ENCODE assay signal across 17 cellular contexts in the genomic region with DNA sequence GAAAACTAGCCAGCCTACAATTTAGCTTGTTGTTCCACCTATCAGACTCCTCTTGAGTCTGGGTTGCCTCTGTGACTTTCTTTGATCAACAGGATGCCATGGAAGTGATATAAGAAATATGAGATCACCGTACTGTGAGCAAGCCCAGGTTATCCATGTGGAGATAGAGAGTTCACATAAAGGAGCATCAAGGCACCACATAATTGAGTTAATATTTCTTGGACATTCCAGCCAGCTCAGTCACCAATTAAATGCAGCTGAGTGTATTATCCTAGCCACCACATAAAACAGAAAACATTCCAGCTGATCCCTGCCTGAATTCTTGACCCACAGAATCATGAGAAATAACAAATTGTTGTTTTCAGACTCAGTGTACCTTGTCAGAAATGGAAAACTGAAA.
DNase-seq lines count a peak whose midpoint lies in the region; ATAC-seq and TF ChIP-seq lines count a peak whose summit lies in the region.
"Had no signal": no experiment of that assay in that cellular context is flagged by ENCODE, and none has a peak within 500 bp of the region (broad histone marks: within the 10 kb centered on the region; RNA-seq: fewer than 3 reads in every experiment).

No MANE protein-coding gene starts in this region.

- H3K27ac ChIP-seq in MM.1S (ENCODE audit: low read length) = no peak overlapping the region
- H3K27ac ChIP-seq: heart right ventricle, upper lobe of right lung, VCaP had no signal

- H3K4me3 ChIP-seq in AG10803 (ENCODE audit: low read length) (no peak overlapping the region), astrocyte of the spinal cord (ENCODE audit: low read depth, low read length) (no peak overlapping the region), MM.1S (ENCODE audit: low read length) (no peak overlapping the region)
- H3K4me3 ChIP-seq: heart right ventricle, upper lobe of right lung had no signal

- no peaks in the 10 kb centered on the region for H3K9me3 ChIP-seq in MM.1S (replicated peaks; ENCODE audit: insufficient read depth, low read length)
- H3K9me3 ChIP-seq: upper lobe of right lung had no signal

- H3K9ac ChIP-seq in MM.1S (ENCODE audit: low read length) = no peak overlapping the region

- H3K9me2 ChIP-seq in MM.1S (replicated peaks; ENCODE audit: insufficient read depth, low read length) = no peaks in the 10 kb centered on the region

- no peaks in the 10 kb centered on the region for H3K27me3 ChIP-seq in MM.1S (replicated peaks; ENCODE audit: insufficient read depth, low read length)
- H3K27me3 ChIP-seq: upper lobe of right lung had no signal

- DNase-seq in AG10803 (ENCODE audit: low read depth) = peak; percentile 74
- DNase-seq in astrocyte of the spinal cord (ENCODE audit: low read depth, low spot score) = peak; percentile 61
- peak; percentile 92 for DNase-seq in kidney glomerular epithelial cell (lab: John Stamatoyannopoulos, UW)
- no peak for DNase-seq in MM.1S
- DNase-seq in T1000 (lab: John Stamatoyannopoulos, UW) = no peak
- DNase-seq: activated CD4-positive, alpha-beta T cell treated with anti-CD3 and anti-CD28 coated beads, Interleukin-2, amount 50 U/mL, for 48 hours; activated naive CD4-positive, alpha-beta T cell treated with anti-CD3 and anti-CD28 coated beads, Interleukin-2, amount 10 ng/mL, durations not matched to agents 7 days and 5 days; activated T-cell treated with anti-CD3 and anti-CD28 coated beads, Interleukin-2, amount 50 U/mL, for 1 hour; heart right ventricle; NCI-H1105; NCI-H2171 treated with DMSO at 0.1 percent for 48 hours; NCI-H82; upper lobe of right lung had no signal

- H3K36me3 ChIP-seq in MM.1S (replicated peaks; ENCODE audit: insufficient read depth, low read length) = no peaks in the 10 kb centered on the region
- H3K36me3 ChIP-seq: heart right ventricle, upper lobe of right lung had no signal

- TF ChIP-seq CTCF in AG10803 (conservative IDR thresholded peaks at IDR 0.05; ENCODE audit: low read length) = no peak
- no peak for TF ChIP-seq CTCF in astrocyte of the spinal cord (IDR thresholded peaks at IDR 0.05; ENCODE audit: low read depth, low read length)
- no peak for TF ChIP-seq CTCF in MM.1S (IDR thresholded peaks at IDR 0.05; ENCODE audit: low read length)

- TF ChIP-seq EP300 in Ishikawa (IDR thresholded peaks at IDR 0.05; ENCODE audit: borderline replicate concordance) = no peak

- no peak for ATAC-seq in esophagus mucosa
- ATAC-seq in GM18520 (IDR thresholded peaks at IDR 0.05; ENCODE audit: unreplicated experiment) = no peak
- ATAC-seq: heart right ventricle, upper lobe of right lung had no signal

- no peaks in the 10 kb centered on the region for H3F3A ChIP-seq in MM.1S (ENCODE audit: insufficient read depth, low read length)

- H4K20me1 ChIP-seq in MM.1S (ENCODE audit: insufficient read depth, low read length) = no peaks in the 10 kb centered on the region

- no peak for TF ChIP-seq RAD21 in Ishikawa (IDR thresholded peaks at IDR 0.05; ENCODE audit: low read depth)

- H3K4me2 ChIP-seq in MM.1S (ENCODE audit: low read depth, low read length) = no peak overlapping the region

- no peaks in the 10 kb centered on the region for H3K4me1 ChIP-seq in MM.1S (ENCODE audit: low read length)
- H3K4me1 ChIP-seq: heart right ventricle, upper lobe of right lung had no signal

- no peak overlapping the region for H2AFZ ChIP-seq in MM.1S (ENCODE audit: low read length)

- in situ Hi-C loops in astrocyte of the spinal cord (cut with HindIII; ENCODE audit: low sequenced_read_pairs) = no loop called here

- H3K79me2 ChIP-seq in MM.1S (ENCODE audit: low read length) = no peaks in the 10 kb centered on the region

TF ChIP-seq in Ishikawa, 13 proteins besides CTCF, POLR2A, EP300 and RAD21:
- TF ChIP-seq TEAD4 (IDR thresholded peaks at IDR 0.05) = 0 out of 2 replicates have a peak, but pooled peaks have one; percentile 28
- no peak for TF ChIP-seq USF1 (IDR thresholded peaks at IDR 0.05)

Comparison
In these comparisons a context has a peak if more than half of its experiments do, and no peak if none do; other contexts are left out.
1. DNase-seq: peak in AG10803 (single experiment), astrocyte of the spinal cord (single experiment) and kidney glomerular epithelial cell (single experiment); none in MM.1S (single experiment) and T1000 (single experiment).